11 cellular contexts compared by ENCODE assay signal in the genomic region with DNA sequence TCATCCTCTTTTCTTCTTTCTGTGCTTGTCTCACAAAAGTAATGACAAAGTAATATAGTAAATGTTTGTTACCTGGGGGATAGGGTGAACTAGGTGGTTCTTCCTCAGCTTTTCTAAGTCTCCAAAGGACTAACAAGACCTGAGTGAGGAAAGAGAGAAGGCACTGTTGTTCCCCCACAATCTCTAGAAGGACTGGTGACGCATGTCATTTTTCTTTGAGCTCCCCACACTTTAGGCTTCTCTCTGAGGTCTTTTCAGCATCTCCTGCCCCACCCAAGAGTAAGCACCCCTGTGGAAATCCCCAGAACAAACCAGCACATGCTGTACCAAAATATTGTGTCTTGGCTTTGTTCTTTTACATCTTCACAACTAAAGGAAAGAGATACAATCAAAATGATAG. TPM values are rescaled to one million over a fixed set of nuclear protein-coding genes. Genes with fewer than 3 reads are reported as not detected.
A peak's percentile ranks its signal among the peaks of the same experiment; 100 is the strongest.
DNase-seq lines count a peak whose midpoint lies in the region; ATAC-seq, FAIRE-seq and TF ChIP-seq lines count a peak whose summit lies in the region.
"Had no signal": no experiment of that assay in that cellular context is flagged by ENCODE, and none has a peak within 500 bp of the region (broad histone marks: within the 10 kb centered on the region; RNA-seq: fewer than 3 reads in every experiment).

No MANE protein-coding gene starts in this region.

- H3K4me3 ChIP-seq in CD8-positive, alpha-beta memory T cell (ENCODE audit: low read length), result peak overlapping the region; percentile 58
- H3K4me3 ChIP-seq in GM12878 (no peak overlapping the region), psoas muscle (no peak overlapping the region)

- DNase-seq in CD8-positive, alpha-beta memory T cell, result peak; percentile 38 to 93 (median 91)
- peak; percentile 75 to 77 for DNase-seq in activated CD4-positive, alpha-beta T cell treated with anti-CD3 and anti-CD28 coated beads for 4 hours
- DNase-seq in GM12878 (ENCODE audit: low read depth, low spot score) (no peak), NCI-H2029 treated with DMSO at 0.1 percent for 48 hours (lab: John Stamatoyannopoulos, UW) (no peak), psoas muscle (no peak)
- peak in 2 of 3 donors; percentile 51 to 61 for DNase-seq in stimulated activated CD4-positive, alpha-beta T cell treated with anti-CD3 and anti-CD28 coated beads, TNF-alpha, amount 100 ng/mL, for 1 hour (ENCODE audit: low read depth in 3 of 3, low spot score in 1 of 3)
- DNase-seq: NCI-H774 had no signal

- RAD21 ChIA-PET in GM12878 (lab: Charles Lee; ENCODE audit: unreplicated experiment), result interaction anchor here (0.7 to 2.7 kb wide), 13 partner anchors 10 to 75 kb away, joined by 3 to 10 read pairs (median 4); no protein-coding TSS in a partner anchor

- no peaks in the 10 kb centered on the region for H3K27me3 ChIP-seq in CD8-positive, alpha-beta memory T cell (ENCODE audit: insufficient read depth, low read length, poor library complexity, severe bottlenecking)
- H3K27me3 ChIP-seq in GM12878 (replicated peaks in 1 of 2; ENCODE audit: control insufficient read depth in 2 of 2, insufficient read depth in 2 of 2, low read length in 1 of 2) (no peaks in the 10 kb centered on the region), psoas muscle (ENCODE audit: insufficient read depth in 3 of 3, low read length in 2 of 3) (no peaks in the 10 kb centered on the region)

- SMC1A ChIA-PET in GM12878 (lab: Charles Lee; ENCODE audit: uncharacterized antibody, unreplicated experiment), result interaction anchor here (0.7 to 15.1 kb wide), 12 partner anchors 9 to 641 kb away, joined by 3 to 238 read pairs (median 4); no protein-coding TSS in a partner anchor

- CTCF ChIA-PET in CD8-positive, alpha-beta memory T cell (lab: Charles Lee), result interaction anchor here (0.8 to 12.0 kb wide), 17 partner anchors 15 to 723 kb away, joined by 3 to 165 read pairs (median 4); no protein-coding TSS in a partner anchor
- CTCF ChIA-PET in GM12878 (lab: Yijun Ruan, JAX), result interaction anchor here (0.6 to 2.0 kb wide), 7 partner anchors 31 to 655 kb away, joined by 3 to 7 read pairs (median 3); no protein-coding TSS in a partner anchor

- no peak overlapping the region; the same call in 1 of the 2 replicates for H3K4me2 ChIP-seq in GM12878 (ENCODE audit: control insufficient read depth, insufficient read depth)

- peak overlapping the region; percentile 90 to 97 (median 93) for H3K4me3 Mint-ChIP-seq in CD8-positive, alpha-beta memory T cell
- H3K4me3 Mint-ChIP-seq: WTC11 had no signal

- no peak for TF ChIP-seq RAD21 in GM12878 (IDR thresholded peaks at IDR 0.05; ENCODE audit: insufficient read depth, low read depth, low read length)

- H3K4me1 Mint-ChIP-seq in CD8-positive, alpha-beta memory T cell, result peaks cover 65 to 72% (median 70%) of the 10 kb centered on the region in 3 donors

- no peak for TF ChIP-seq POLR2A in GM12878 (IDR thresholded peaks at IDR 0.05; ENCODE audit: low read depth, low read length)

- no TSS peak for BruUV-seq in GM12878 (replicated peaks; lab: Mats Ljungman, UMichigan)

- intact Hi-C loops in GM12878 (cut with micrococcal nuclease; ENCODE audit: unreplicated experiment), result loop anchor here (5.0 kb wide), 1 partner anchor 77 kb away; no protein-coding TSS in a partner anchor
- intact Hi-C loops in psoas muscle (cut with DNase I), result no loop called here

- H3K36me3 Mint-ChIP-seq in CD8-positive, alpha-beta memory T cell, result peaks cover 11 to 50% (median 22%) of the 10 kb centered on the region in 3 donors
- H3K36me3 Mint-ChIP-seq: WTC11 had no signal

- H3K9ac ChIP-seq in GM12878 (ENCODE audit: control insufficient read depth, insufficient read depth, low read length), result no peak overlapping the region

- WGBS in GM12878 (ENCODE audit: insufficient coverage, insufficient replicate concordance, low lambda C conversion rate, missing lambda C conversion rate), result 67% methylated on average over 1 of the region's 1 CpG
- 83 to 89% (median 85%) methylated on average over 1 of the region's 1 CpG for WGBS in psoas muscle, 3 donors

- no peak for TF ChIP-seq EP300 in GM12878 (IDR thresholded peaks at IDR 0.05; ENCODE audit: borderline replicate concordance in 1 of 2, control insufficient read depth in 1 of 2, low read depth in 2 of 2, low read length in 2 of 2)

- H3K27me3 Mint-ChIP-seq in CD8-positive, alpha-beta memory T cell, result peaks cover 0 to 1% of the 10 kb centered on the region in 2 donors

- H3K36me3 ChIP-seq in CD8-positive, alpha-beta memory T cell (ENCODE audit: insufficient read depth, low read length), result peaks cover 7% of the 10 kb centered on the region
- H3K36me3 ChIP-seq in GM12878 (ENCODE audit: control insufficient read depth in 2 of 2, insufficient read depth in 2 of 2, low read length in 1 of 2) (no peaks in the 10 kb centered on the region), psoas muscle (ENCODE audit: insufficient read depth in 1 of 2, low read depth in 1 of 2) (no peaks in the 10 kb centered on the region)

- peak overlapping the region; percentile 95 for H3K27ac ChIP-seq in CD8-positive, alpha-beta memory T cell (ENCODE audit: low read depth, low read length)
- H3K27ac ChIP-seq in GM12878 (ENCODE audit: control insufficient read depth, insufficient read depth) (peak overlapping the region; percentile 25; the same call in 1 of the 2 replicates), psoas muscle (no peak overlapping the region)

- no peak for TF ChIP-seq CTCF in GM12878 (IDR thresholded peaks at IDR 0.05 in 2 of 3, conservative IDR thresholded peaks at IDR 0.05 in 1 of 3; ENCODE audit: control insufficient read depth in 2 of 3, extremely low read depth in 1 of 3, insufficient read depth in 1 of 3, low read depth in 3 of 3, low read length in 3 of 3)
- no peak for TF ChIP-seq CTCF in psoas muscle (IDR thresholded peaks at IDR 0.05)

- no peak for FAIRE-seq in GM12878 (lab: Jason Lieb, UNC)
- FAIRE-seq: islet of Langerhans had no signal

- ATAC-seq in GM12878 (peak; percentile 44), psoas muscle (no peak), HG03280 (IDR thresholded peaks at IDR 0.05; ENCODE audit: unreplicated experiment) (no peak), GM18909 (IDR thresholded peaks at IDR 0.05; ENCODE audit: poor library complexity, unreplicated experiment) (no peak)
- ATAC-seq: WTC11 had no signal

- in situ Hi-C loops in GM12878 (cut with MboI), result no loop called here

- no peaks in the 10 kb centered on the region for H3K9me3 ChIP-seq in CD8-positive, alpha-beta memory T cell (ENCODE audit: low read length)
- H3K9me3 ChIP-seq in GM12878 (replicated peaks; ENCODE audit: control insufficient read depth, insufficient read depth, low read length) (no peaks in the 10 kb centered on the region; the same call in 2 of the 3 replicates), psoas muscle (no peaks in the 10 kb centered on the region)

- peak overlapping the region; percentile 94 to 100 (median 100) for H3K27ac Mint-ChIP-seq in CD8-positive, alpha-beta memory T cell
- H3K27ac Mint-ChIP-seq: WTC11 had no signal

- POLR2A ChIA-PET in CD8-positive, alpha-beta memory T cell (lab: Charles Lee), result interaction anchor here (0.7 to 7.0 kb wide), 20 partner anchors 9 to 161 kb away, joined by 3 to 125 read pairs (median 8); no protein-coding TSS in a partner anchor
- POLR2A ChIA-PET in GM12878 (lab: Charles Lee), result interaction anchor here (0.6 to 3.2 kb wide), 8 partner anchors 28 to 841 kb away, joined by 3 to 17 read pairs (median 5); no protein-coding TSS in a partner anchor

- H4K20me1 ChIP-seq in GM12878 (ENCODE audit: control insufficient read depth, insufficient read depth), result no peaks in the 10 kb centered on the region

- H3K9me3 Mint-ChIP-seq in CD8-positive, alpha-beta memory T cell, result peaks cover 0 to 6% (median 0%) of the 10 kb centered on the region in 5 donors
- H3K9me3 Mint-ChIP-seq: WTC11 had no signal

- no peaks in the 10 kb centered on the region for H3K79me2 ChIP-seq in GM12878 (ENCODE audit: control insufficient read depth, insufficient read depth, low read length)

- peaks cover 59% of the 10 kb centered on the region for H3K4me1 ChIP-seq in CD8-positive, alpha-beta memory T cell (ENCODE audit: insufficient read depth, low read length)
- H3K4me1 ChIP-seq in GM12878 (ENCODE audit: control insufficient read depth, insufficient read depth, low read length), result peaks cover 18% of the 10 kb centered on the region
- no peaks in the 10 kb centered on the region for H3K4me1 ChIP-seq in psoas muscle

- no peak overlapping the region; the same call in 1 of the 2 replicates for H2AFZ ChIP-seq in GM12878 (ENCODE audit: control insufficient read depth, low read depth, low read length)

TF ChIP-seq in GM12878, 131 proteins besides CTCF, POLR2A, EP300 and RAD21 (continues in another document):
- TF ChIP-seq PAX8 (IDR thresholded peaks at IDR 0.05), result no peak
- 0 out of 2 replicates have a peak, but pooled peaks have one; percentile 24 for TF ChIP-seq DPF2 (IDR thresholded peaks at IDR 0.05)
- TF ChIP-seq SMC3 (IDR thresholded peaks at IDR 0.05; ENCODE audit: borderline replicate concordance, low read length), result no peak
- no peak for TF ChIP-seq RBBP5 (conservative IDR thresholded peaks at IDR 0.05)
- no peak for TF ChIP-seq ZNF217 (IDR thresholded peaks at IDR 0.05)
- TF ChIP-seq BHLHE40 (IDR thresholded peaks at IDR 0.05; ENCODE audit: borderline replicate concordance in 1 of 2, low read depth in 2 of 2, low read length in 1 of 2), result 0 out of 4 replicates have a peak, but pooled peaks of 1 of the 2 experiments have one; percentile 6
- TF ChIP-seq HDAC6 (IDR thresholded peaks at IDR 0.05; ENCODE audit: unreplicated experiment), result no peak

RNA-seq across cellular contexts. Expression of a gene that starts 2.4 kb away (rescaled TPM):
- total RNA-seq in CD8-positive, alpha-beta memory T cell, result 100 to 1,000 TPM; 272 to 289 TPM
- polyA plus RNA-seq in CD8-positive, alpha-beta memory T cell, result 761 TPM
- 67.0 and 73.7 TPM in 2 replicates for total RNA-seq in GM12878 (2013; cell fraction: nucleolus; rRNA removed)
- total RNA-seq in GM12878 (2014; rRNA removed) (0.73 and 1.7 TPM in 2 replicates), GM12878 (2014; rRNA removed; fragmentation: Illumina TruSeq; extraction: Trizol) (0.51 and 0.98 TPM in 2 replicates), GM12878 (2021) (1.3 and 1.5 TPM in 2 replicates), psoas muscle (1 to 10 TPM; 1.0 to 1.9 (median 1.5) TPM)
- 0.28 TPM for polyA plus RNA-seq in GM12878 (2011; ENCODE audit: low read depth)
- polyA plus RNA-seq in GM12878 (2011; rRNA removed) (21.1 and 27.2 TPM in 2 replicates), GM12878 (2014; fragmentation: Illumina TruSeq; extraction: Trizol) (1.3 and 2.1 TPM in 2 replicates), GM12878 (2014; fragmentation: Nextera tagmentation; extraction: Ambion mirVana) (under 1 TPM; 0.52 to 0.97 TPM), GM12878 (2014; rRNA removed) (0.40 and 0.63 TPM in 2 replicates), GM12878 (2016; fragmentation: Nextera tagmentation; extraction: Ambion mirVana) (under 1 TPM; 0.62 to 0.63 TPM), psoas muscle (under 1 TPM; 0.21 to 0.25 (median 0.23) TPM)
- polyA plus RNA-seq in GM12878 (2011; cell fraction: cytosol; rRNA removed), result 20.7 and 30.0 TPM in 2 replicates
- 28.1 and 34.5 TPM in 2 replicates for polyA plus RNA-seq in GM12878 (2011; cell fraction: nucleus; rRNA removed)
- 0.61 and 1.1 TPM in 2 replicates for polyA plus RNA-seq in GM12878 (2012)
- 49.3 and 52.3 TPM in 2 replicates for polyA minus RNA-seq in GM12878 (2011; rRNA and poly(A)+ RNA removed)
- polyA minus RNA-seq in GM12878 (2011; cell fraction: cytosol; rRNA and poly(A)+ RNA removed), result 11.5 and 11.7 TPM in 2 replicates
- 18.3 and 26.8 TPM in 2 replicates for polyA minus RNA-seq in GM12878 (2011; cell fraction: nucleus; rRNA and poly(A)+ RNA removed)

Comparison
In these comparisons a context has a peak if more than half of its experiments do, and no peak if none do; other contexts are left out.
1. DNase-seq: peak in CD8-positive, alpha-beta memory T cell (5 of 5), activated CD4-positive, alpha-beta T cell treated with anti-CD3 and anti-CD28 coated beads for 4 hours (2 of 2) and stimulated activated CD4-positive, alpha-beta T cell treated with anti-CD3 and anti-CD28 coated beads, TNF-alpha, amount 100 ng/mL, for 1 hour (2 of 3); none in GM12878 (single experiment), NCI-H2029 treated with DMSO at 0.1 percent for 48 hours (single experiment) and psoas muscle (0 of 2).